8 cellular contexts compared by ENCODE assay signal in genomic region chr15:67120839-67121540, GRCh38. TPM values are rescaled to one million over a fixed set of nuclear protein-coding genes. Genes with fewer than 3 reads are reported as not detected.
DNase-seq lines count a peak whose midpoint lies in the region; ATAC-seq and TF ChIP-seq lines count a peak whose summit lies in the region.

No MANE protein-coding gene starts in this region.

- H3K4me3 ChIP-seq in GM06990 (replicated peaks; ENCODE audit: low read depth, low read length), result peak overlapping the region; percentile 45

- no peaks in the 10 kb centered on the region for H3K27me3 ChIP-seq in GM06990 (replicated peaks; ENCODE audit: control insufficient read depth, insufficient read depth, low read length)
- no peaks in the 10 kb centered on the region for H3K27me3 ChIP-seq in layer of hippocampus (ENCODE audit: control insufficient read depth, insufficient read depth, low read length)

- peak; percentile 83 for DNase-seq in GM06990 (ENCODE audit: extremely low read depth, insufficient read length)
- DNase-seq in WTC11 (ENCODE audit: low spot score), result peak; percentile 31
- peak; percentile 64 to 83 (median 70) for DNase-seq in stimulated activated CD4-positive, alpha-beta T cell treated with anti-CD3 and anti-CD28 coated beads, Interleukin-1b, Interleukin-23, amount 100 ng/mL, for 24 hours (ENCODE audit: low read depth in 4 of 4, low spot score in 1 of 4)
- no peak for DNase-seq in endothelial cell (ENCODE audit: low spot score)

- H3K27ac Mint-ChIP-seq in WTC11, result 0 out of 2 replicates have a peak overlapping the region, but pooled peaks have one; percentile 64
- peak overlapping the region in 3 of 5 experiments; percentile 65 to 94 (median 83) for H3K27ac Mint-ChIP-seq in brain
- H3K27ac Mint-ChIP-seq in endothelial cell (ENCODE audit: unreplicated experiment), result no peak overlapping the region

- no peaks in the 10 kb centered on the region; the same call in 1 of the 2 replicates for H3K36me3 ChIP-seq in GM06990 (ENCODE audit: control insufficient read depth, insufficient read depth, low read length)

- ATAC-seq in HG02885 (IDR thresholded peaks at IDR 0.05; ENCODE audit: poor library complexity, unreplicated experiment), result peak; percentile 78
- peak; percentile 40; the same call in 1 of the 2 replicates for ATAC-seq in WTC11
- no peak for ATAC-seq in GM18519 (IDR thresholded peaks at IDR 0.05; ENCODE audit: low FRiP score, unreplicated experiment)

- H3K27ac ChIP-seq in layer of hippocampus (ENCODE audit: low read depth, low read length), result peak overlapping the region; percentile 49

- peaks cover 42% of the 10 kb centered on the region for H3K4me1 Mint-ChIP-seq in WTC11
- H3K4me1 Mint-ChIP-seq in brain, result peaks cover 73% of the 10 kb centered on the region
- H3K4me1 Mint-ChIP-seq in endothelial cell (ENCODE audit: unreplicated experiment), result peaks cover 19% of the 10 kb centered on the region

- H3K36me3 Mint-ChIP-seq in WTC11 (no peaks in the 10 kb centered on the region), brain (no peaks in the 10 kb centered on the region), endothelial cell (ENCODE audit: low read depth, unreplicated experiment) (no peaks in the 10 kb centered on the region)

- H3K9me3 Mint-ChIP-seq in WTC11 (no peaks in the 10 kb centered on the region), brain (no peaks in the 10 kb centered on the region), endothelial cell (ENCODE audit: unreplicated experiment) (no peaks in the 10 kb centered on the region)

- POLR2A ChIA-PET in WTC11 (lab: Charles Lee), result interaction anchor here (0.5 kb wide), 1 partner anchor 48 kb away, joined by 3 read pairs; no protein-coding TSS in a partner anchor

- H3K4me3 Mint-ChIP-seq in WTC11, result no peak overlapping the region
- H3K4me3 Mint-ChIP-seq in brain, result peak overlapping the region in 1 of 5 experiments; percentile 44
- H3K4me3 Mint-ChIP-seq in endothelial cell (ENCODE audit: unreplicated experiment), result no peak overlapping the region

- TF ChIP-seq CTCF in GM06990 (IDR thresholded peaks at IDR 0.05; ENCODE audit: insufficient read depth, low read length, poor library complexity, severe bottlenecking) (no peak), WTC11 (IDR thresholded peaks at IDR 0.05) (no peak), brain (conservative IDR thresholded peaks at IDR 0.05) (no peak), endothelial cell (IDR thresholded peaks at IDR 0.05; ENCODE audit: unreplicated experiment) (no peak)

- H3K27me3 Mint-ChIP-seq in WTC11 (ENCODE audit: low read depth) (no peaks in the 10 kb centered on the region), brain (peaks cover 4% of the 10 kb centered on the region), endothelial cell (ENCODE audit: unreplicated experiment) (peaks cover 1% of the 10 kb centered on the region)

- CTCF ChIA-PET in WTC11 (lab: Charles Lee), result interaction anchor here (2.4 kb wide), 1 partner anchor 175 kb away, joined by 8 read pairs; no protein-coding TSS in a partner anchor

TF ChIP-seq in WTC11, 78 proteins besides CTCF, POLR2A, EP300 and RAD21 (continues in another document):
- TF ChIP-seq PRDM15 (CRISPR knock-in tag; IDR thresholded peaks at IDR 0.05) (no peak), NFATC4 (CRISPR knock-in tag; IDR thresholded peaks at IDR 0.05) (no peak), GRHL2 (CRISPR knock-in tag; IDR thresholded peaks at IDR 0.05; ENCODE audit: insufficient replicate concordance, severe bottlenecking) (no peak), RORB (CRISPR knock-in tag; IDR thresholded peaks at IDR 0.05) (no peak), GTF2I (CRISPR knock-in tag; conservative IDR thresholded peaks at IDR 0.05) (no peak), ZNF232 (CRISPR knock-in tag; IDR thresholded peaks at IDR 0.05) (no peak), ETV6 (CRISPR knock-in tag; IDR thresholded peaks at IDR 0.05) (no peak), TEAD4 (CRISPR knock-in tag; IDR thresholded peaks at IDR 0.05) (no peak), TCF7 (CRISPR knock-in tag; IDR thresholded peaks at IDR 0.05; ENCODE audit: low read depth) (no peak), ZNF219 (CRISPR knock-in tag; IDR thresholded peaks at IDR 0.05; ENCODE audit: borderline replicate concordance) (no peak), NFYB (CRISPR knock-in tag; conservative IDR thresholded peaks at IDR 0.05; ENCODE audit: low read depth) (no peak)
- TF ChIP-seq, protein P1, sequence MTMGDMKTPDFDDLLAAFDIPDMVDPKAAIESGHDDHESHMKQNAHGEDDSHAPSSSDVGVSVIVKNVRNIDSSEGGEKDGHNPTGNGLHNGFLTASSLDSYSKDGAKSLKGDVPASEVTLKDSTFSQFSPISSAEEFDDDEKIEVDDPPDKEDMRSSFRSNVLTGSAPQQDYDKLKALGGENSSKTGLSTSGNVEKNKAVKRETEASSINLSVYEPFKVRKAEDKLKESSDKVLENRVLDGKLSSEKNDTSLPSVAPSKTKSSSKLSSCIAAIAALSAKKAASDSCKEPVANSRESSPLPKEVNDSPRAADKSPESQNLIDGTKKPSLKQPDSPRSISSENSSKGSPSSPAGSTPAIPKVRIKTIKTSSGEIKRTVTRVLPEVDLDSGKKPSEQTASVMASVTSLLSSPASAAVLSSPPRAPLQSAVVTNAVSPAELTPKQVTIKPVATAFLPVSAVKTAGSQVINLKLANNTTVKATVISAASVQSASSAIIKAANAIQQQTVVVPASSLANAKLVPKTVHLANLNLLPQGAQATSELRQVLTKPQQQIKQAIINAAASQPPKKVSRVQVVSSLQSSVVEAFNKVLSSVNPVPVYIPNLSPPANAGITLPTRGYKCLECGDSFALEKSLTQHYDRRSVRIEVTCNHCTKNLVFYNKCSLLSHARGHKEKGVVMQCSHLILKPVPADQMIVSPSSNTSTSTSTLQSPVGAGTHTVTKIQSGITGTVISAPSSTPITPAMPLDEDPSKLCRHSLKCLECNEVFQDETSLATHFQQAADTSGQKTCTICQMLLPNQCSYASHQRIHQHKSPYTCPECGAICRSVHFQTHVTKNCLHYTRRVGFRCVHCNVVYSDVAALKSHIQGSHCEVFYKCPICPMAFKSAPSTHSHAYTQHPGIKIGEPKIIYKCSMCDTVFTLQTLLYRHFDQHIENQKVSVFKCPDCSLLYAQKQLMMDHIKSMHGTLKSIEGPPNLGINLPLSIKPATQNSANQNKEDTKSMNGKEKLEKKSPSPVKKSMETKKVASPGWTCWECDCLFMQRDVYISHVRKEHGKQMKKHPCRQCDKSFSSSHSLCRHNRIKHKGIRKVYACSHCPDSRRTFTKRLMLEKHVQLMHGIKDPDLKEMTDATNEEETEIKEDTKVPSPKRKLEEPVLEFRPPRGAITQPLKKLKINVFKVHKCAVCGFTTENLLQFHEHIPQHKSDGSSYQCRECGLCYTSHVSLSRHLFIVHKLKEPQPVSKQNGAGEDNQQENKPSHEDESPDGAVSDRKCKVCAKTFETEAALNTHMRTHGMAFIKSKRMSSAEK (CRISPR knock-in tag; IDR thresholded peaks at IDR 0.05; ENCODE audit: borderline replicate concordance), result no peak

RNA-seq across cellular contexts. Expression of gene SMAD3, which starts 55.6 kb away (rescaled TPM):
- total RNA-seq in WTC11 (2021), result 20.2 to 34.6 TPM (median 25.0 TPM) in 3 replicates
- polyA plus RNA-seq in brain (ENCODE audit: insufficient read depth, low read depth, low replicate concordance), result 7.8 TPM
- total RNA-seq in endothelial cell (ENCODE audit: unreplicated experiment), result 8.2 TPM
